22 cellular contexts compared by ENCODE assay signal in genomic region chr10:115937756-115938032, GRCh38.
DNase-seq lines count a peak whose midpoint lies in the region; FAIRE-seq and TF ChIP-seq lines count a peak whose summit lies in the region.
"Had no signal": no experiment of that assay in that cellular context is flagged by ENCODE, and none has a peak within 500 bp of the region (broad histone marks: within the 10 kb centered on the region; RNA-seq: fewer than 3 reads in every experiment).

No MANE protein-coding gene starts in this region.

- no peaks in the 10 kb centered on the region for H3K27me3 Mint-ChIP-seq in chondrocyte (ENCODE audit: low read depth)
- H3K27me3 Mint-ChIP-seq: activated T-cell treated with anti-CD3 and anti-CD28 coated beads, Interleukin-2, amount 50 U/mL, for 24 hours; memory B cell had no signal

- H3K27ac Mint-ChIP-seq in chondrocyte (ENCODE audit: unreplicated experiment): peak overlapping the region; percentile 75
- H3K27ac Mint-ChIP-seq: activated CD8-positive, alpha-beta T cell treated with anti-CD3 and anti-CD28 coated beads, Interleukin-2, amount 10 ng/mL, durations not matched to agents 7 days and 5 days; activated T-cell treated with anti-CD3 and anti-CD28 coated beads, Interleukin-2, amount 50 U/mL, for 24 hours; CD14-positive monocyte; memory B cell; naive thymus-derived CD8-positive, alpha-beta T cell had no signal

- H3K36me3 Mint-ChIP-seq in chondrocyte (ENCODE audit: low read depth): no peaks in the 10 kb centered on the region
- H3K36me3 Mint-ChIP-seq: CD14-positive monocyte; memory B cell; naive thymus-derived CD8-positive, alpha-beta T cell had no signal

- H3K4me1 Mint-ChIP-seq in chondrocyte (ENCODE audit: low read depth): peaks cover 38% of the 10 kb centered on the region
- H3K4me1 Mint-ChIP-seq: CD14-positive monocyte, memory B cell had no signal

- no peak overlapping the region for H3K4me3 ChIP-seq in skeletal muscle satellite cell (ENCODE audit: low read length)
- H3K4me3 ChIP-seq: right lobe of liver, vagina had no signal

- no peak overlapping the region for H3K4me3 Mint-ChIP-seq in chondrocyte (ENCODE audit: unreplicated experiment)
- H3K4me3 Mint-ChIP-seq: activated CD8-positive, alpha-beta T cell treated with anti-CD3 and anti-CD28 coated beads, Interleukin-2, amount 10 ng/mL, durations not matched to agents 7 days and 5 days; activated T-cell treated with anti-CD3 and anti-CD28 coated beads, Interleukin-2, amount 50 U/mL, for 24 hours; CD14-positive monocyte; memory B cell; naive thymus-derived CD8-positive, alpha-beta T cell had no signal

- H3K9ac ChIP-seq in skeletal muscle satellite cell (ENCODE audit: low read depth, low read length): peak overlapping the region; percentile 55
- H3K9ac ChIP-seq: parathyroid adenoma had no signal

- peaks cover 3% of the 10 kb centered on the region for H3K9me3 Mint-ChIP-seq in chondrocyte (ENCODE audit: low read depth)
- H3K9me3 Mint-ChIP-seq: activated T-cell treated with anti-CD3 and anti-CD28 coated beads, Interleukin-2, amount 50 U/mL, for 24 hours; memory B cell had no signal

- no peaks in the 10 kb centered on the region for H3K36me3 ChIP-seq in skeletal muscle satellite cell (ENCODE audit: insufficient read depth, low read length)
- H3K36me3 ChIP-seq: right lobe of liver, vagina had no signal

- H3K9me3 ChIP-seq in skeletal muscle satellite cell (replicated peaks; ENCODE audit: low read length): no peaks in the 10 kb centered on the region
- H3K9me3 ChIP-seq: right lobe of liver, vagina had no signal

- no peaks in the 10 kb centered on the region for H3K27me3 ChIP-seq in skeletal muscle satellite cell (ENCODE audit: control insufficient read depth, insufficient read depth, low read length)
- H3K27me3 ChIP-seq: right lobe of liver, vagina had no signal

- no peak for FAIRE-seq in H54 (lab: Jason Lieb, UNC)

- peak; percentile 1 for DNase-seq in NCI-H146 (lab: John Stamatoyannopoulos, UW)
- no peak for DNase-seq in NCI-H146 treated with DMSO at 0.1 percent for 48 hours (lab: John Stamatoyannopoulos, UW; ENCODE audit: unreplicated experiment)
- peak; percentile 3 for DNase-seq in NCI-H2081 treated with DMSO at 0.1 percent for 48 hours (lab: John Stamatoyannopoulos, UW)
- DNase-seq in chondrocyte (ENCODE audit: low spot score): no peak
- no peak for DNase-seq in superior temporal gyrus (ENCODE audit: extremely low spot score)
- DNase-seq in Kasumi-1 (lab: John Stamatoyannopoulos, UW): no peak
- no peak for DNase-seq in H54 (ENCODE audit: insufficient read length, low spot score)
- DNase-seq: activated CD8-positive, alpha-beta T cell treated with anti-CD3 and anti-CD28 coated beads, Interleukin-2, amount 10 ng/mL, durations not matched to agents 7 days and 5 days; activated naive CD4-positive, alpha-beta T cell; activated T-cell treated with anti-CD3 and anti-CD28 coated beads, Interleukin-2, amount 50 U/mL, for 24 hours; caudate nucleus; foreskin melanocyte; naive thymus-derived CD8-positive, alpha-beta T cell; NCI-H1048; NCI-H446; right lobe of liver; T1000 had no signal

- H3K4me2 ChIP-seq in skeletal muscle satellite cell (ENCODE audit: low read length): peak overlapping the region; percentile 54

- H3K4me1 ChIP-seq in skeletal muscle satellite cell (ENCODE audit: control insufficient read depth, insufficient read depth, low read length): peaks cover 31% of the 10 kb centered on the region
- H3K4me1 ChIP-seq: parathyroid adenoma, right lobe of liver, vagina had no signal

- no peak for TF ChIP-seq POLR2A in H54 (IDR thresholded peaks at IDR 0.05; ENCODE audit: low read depth, low read length)

- TF ChIP-seq CTCF in chondrocyte (IDR thresholded peaks at IDR 0.05): no peak

Comparison
In these comparisons a context has a peak if more than half of its experiments do, and no peak if none do; other contexts are left out.
1. DNase-seq: peak in NCI-H146 (single experiment) and NCI-H2081 treated with DMSO at 0.1 percent for 48 hours (single experiment); none in NCI-H146 treated with DMSO at 0.1 percent for 48 hours (single experiment), chondrocyte (single experiment), superior temporal gyrus (single experiment), Kasumi-1 (0 of 2) and H54 (single experiment).